In genomic region chr5:2755811-2756210, GRCh38 we compare ENCODE assay signal across 10 cellular contexts. TPM values are rescaled to one million over a fixed set of nuclear protein-coding genes. Genes with fewer than 3 reads are reported as not detected.
DNase-seq lines count a peak whose midpoint lies in the region; ATAC-seq and TF ChIP-seq lines count a peak whose summit lies in the region.
"Had no signal": no experiment of that assay in that cellular context is flagged by ENCODE, and none has a peak within 500 bp of the region (broad histone marks: within the 10 kb centered on the region; RNA-seq: fewer than 3 reads in every experiment).

No MANE protein-coding gene starts in this region.

- WGBS in psoas muscle, 3 donors = 1 to 3% (median 2%) methylated on average over 27 of the region's 27 CpGs

- H3K4me3 ChIP-seq in fibroblast of pulmonary artery (replicated peaks; ENCODE audit: low read depth, low read length) (peak overlapping the region; percentile 35), psoas muscle (peak overlapping the region; percentile 39)
- H3K4me3 ChIP-seq: lung had no signal

- no peaks in the 10 kb centered on the region for H3K36me3 ChIP-seq in psoas muscle (ENCODE audit: insufficient read depth in 1 of 2, low read depth in 1 of 2)

- DNase-seq in ELF-1 (ENCODE audit: low read depth, low spot score) = peak; percentile 31
- DNase-seq in RWPE1 (ENCODE audit: low spot score) = no peak
- no peak for DNase-seq in fibroblast of pulmonary artery (ENCODE audit: low read depth)
- DNase-seq in psoas muscle = no peak
- no peak for DNase-seq in NCI-H128 (lab: John Stamatoyannopoulos, UW; ENCODE audit: unreplicated experiment)
- no peak for DNase-seq in HuH-7.5 (ENCODE audit: low spot score)
- DNase-seq: activated CD4-positive, alpha-beta T cell treated with anti-CD3 and anti-CD28 coated beads, Interleukin-2, amount 50 U/mL, for 48 hours; KBM-7 had no signal

- no peaks in the 10 kb centered on the region for H3K4me1 ChIP-seq in psoas muscle

- no peak for ATAC-seq in psoas muscle
- no peak for ATAC-seq in GM21619 (IDR thresholded peaks at IDR 0.05; ENCODE audit: unreplicated experiment)

- H3K27ac ChIP-seq in RWPE1 (peak overlapping the region; percentile 95), psoas muscle (no peak overlapping the region)

- CTCF ChIA-PET in RWPE1 (lab: Yijun Ruan, JAX) = interaction anchor here (0.5 to 0.6 kb wide), 2 partner anchors 84 to 847 kb away, joined by 3 read pairs; no protein-coding TSS in a partner anchor

- no peaks in the 10 kb centered on the region for H3K9me3 ChIP-seq in psoas muscle

- TF ChIP-seq CTCF in RWPE1 (conservative IDR thresholded peaks at IDR 0.05; ENCODE audit: low read depth) (no peak), fibroblast of pulmonary artery (IDR thresholded peaks at IDR 0.05; ENCODE audit: low read length, missing control alignments) (no peak), psoas muscle (IDR thresholded peaks at IDR 0.05) (no peak)

- intact Hi-C loops in psoas muscle (cut with DNase I) = no loop called here

- peaks cover 0 to 85% (median 44%) of the 10 kb centered on the region in 3 donors for H3K27me3 ChIP-seq in psoas muscle (ENCODE audit: insufficient read depth in 3 of 3, low read length in 2 of 3)

- POLR2A ChIA-PET in RWPE1 (lab: Yijun Ruan, JAX; ENCODE audit: low non-redundant PET) = no interaction called here

RNA-seq across cellular contexts. Expression of gene IRX2, which starts 4.3 kb away (rescaled TPM):
- under 1 TPM in 2 of 4 donors, not detected in 2; 0.10 to 0.17 TPM for total RNA-seq in psoas muscle
- polyA plus RNA-seq in psoas muscle = under 1 TPM in 2 of 3 donors, not detected in 1; 0.03 to 0.06 TPM
